31 cellular contexts compared by ENCODE assay signal in the genomic region with DNA sequence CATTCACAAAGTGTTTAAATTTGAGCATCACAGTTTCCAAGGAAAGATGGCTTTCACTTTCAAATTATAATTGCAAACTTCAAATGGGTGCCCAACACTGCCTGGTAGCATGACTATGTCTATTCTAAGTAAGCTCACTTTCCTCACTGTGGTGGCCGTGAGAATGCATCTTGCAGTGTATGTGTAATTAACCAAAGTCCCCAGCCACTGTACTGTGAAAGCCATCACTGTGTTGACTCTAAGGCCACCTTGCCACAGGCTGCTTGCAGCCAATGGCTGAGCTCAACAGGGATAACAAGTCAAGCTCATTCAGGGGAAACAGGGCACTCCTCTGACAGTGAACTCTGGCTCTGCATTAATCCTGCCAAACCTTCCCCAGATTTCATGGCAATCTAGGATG. TPM values are rescaled to one million over a fixed set of nuclear protein-coding genes. Genes with fewer than 3 reads are reported as not detected.
A peak's percentile ranks its signal among the peaks of the same experiment; 100 is the strongest.
DNase-seq lines count a peak whose midpoint lies in the region; ATAC-seq, FAIRE-seq and TF ChIP-seq lines count a peak whose summit lies in the region.
"Had no signal": no experiment of that assay in that cellular context is flagged by ENCODE, and none has a peak within 500 bp of the region (broad histone marks: within the 10 kb centered on the region; RNA-seq: fewer than 3 reads in every experiment).

No MANE protein-coding gene starts in this region.

- WGBS in esophagus squamous epithelium, 2 donors: 82 to 92% methylated on average over 1 of the region's 1 CpG

- no peaks in the 10 kb centered on the region for H3K4me1 Mint-ChIP-seq in activated naive CD8-positive, alpha-beta T cell treated with anti-CD3 and anti-CD28 coated beads, Interleukin-2, amount 50 U/mL, for 24 hours
- no peaks in the 10 kb centered on the region for H3K4me1 Mint-ChIP-seq in activated naive CD8-positive, alpha-beta T cell treated with anti-CD3 and anti-CD28 coated beads for 36 hours
- H3K4me1 Mint-ChIP-seq: T-cell had no signal

- no peak overlapping the region for H3K27ac ChIP-seq in esophagus squamous epithelium
- H3K27ac ChIP-seq: esophagus muscularis mucosa, heart left ventricle, KMS-11, left ventricle myocardium inferior, neural progenitor cell, parathyroid adenoma, skin epidermis, thoracic aorta, WERI-Rb-1 had no signal

- no peak for TF ChIP-seq POLR2A in esophagus squamous epithelium (IDR thresholded peaks at IDR 0.05)

- H3K27ac Mint-ChIP-seq in activated naive CD8-positive, alpha-beta T cell treated with anti-CD3 and anti-CD28 coated beads, Interleukin-2, amount 50 U/mL, for 24 hours: no peak overlapping the region
- H3K27ac Mint-ChIP-seq in activated naive CD8-positive, alpha-beta T cell treated with anti-CD3 and anti-CD28 coated beads for 36 hours: no peak overlapping the region
- H3K27ac Mint-ChIP-seq: activated naive CD4-positive, alpha-beta T cell treated with anti-CD3 and anti-CD28 coated beads for 36 hours; brain; GM23338; neural progenitor cell; stimulated activated naive CD8-positive, alpha-beta T cell treated with anti-CD3 and anti-CD28 coated beads, Interleukin-15, Interleukin-2, amounts not matched to agents 100 ng/mL and 50 ng/mL, for 24 hours; T-cell had no signal

- TF ChIP-seq CTCF in esophagus squamous epithelium (IDR thresholded peaks at IDR 0.05): no peak

- peaks cover 5 to 13% (median 8%) of the 10 kb centered on the region in 3 donors for H3K4me1 ChIP-seq in esophagus squamous epithelium
- H3K4me1 ChIP-seq: parathyroid adenoma had no signal

- intact Hi-C loops in esophagus squamous epithelium (cut with DNase I): no loop called here

- peak; percentile 55 for FAIRE-seq in urothelium cell line (lab: Jason Lieb, UNC)
- FAIRE-seq: endometrium, keratinocyte had no signal

- ATAC-seq in activated naive CD8-positive, alpha-beta T cell treated with anti-CD3 and anti-CD28 coated beads, Interleukin-2, amount 50 U/mL, for 24 hours: peak; percentile 40
- ATAC-seq in HG03520 (IDR thresholded peaks at IDR 0.05; ENCODE audit: unreplicated experiment): no peak
- ATAC-seq: GM23338, heart left ventricle, T-cell had no signal

- H3K4me3 Mint-ChIP-seq in activated naive CD8-positive, alpha-beta T cell treated with anti-CD3 and anti-CD28 coated beads, Interleukin-2, amount 50 U/mL, for 24 hours: no peak overlapping the region
- no peak overlapping the region for H3K4me3 Mint-ChIP-seq in activated naive CD8-positive, alpha-beta T cell treated with anti-CD3 and anti-CD28 coated beads for 36 hours
- H3K4me3 Mint-ChIP-seq: activated naive CD4-positive, alpha-beta T cell treated with anti-CD3 and anti-CD28 coated beads for 36 hours; brain; GM23338; neural progenitor cell; stimulated activated naive CD8-positive, alpha-beta T cell treated with anti-CD3 and anti-CD28 coated beads, Interleukin-15, Interleukin-2, amounts not matched to agents 100 ng/mL and 50 ng/mL, for 24 hours; T-cell had no signal

- DNase-seq in activated naive CD8-positive, alpha-beta T cell treated with anti-CD3 and anti-CD28 coated beads, Interleukin-2, amount 50 U/mL, for 24 hours: no peak
- DNase-seq in activated naive CD8-positive, alpha-beta T cell treated with anti-CD3 and anti-CD28 coated beads for 36 hours: no peak
- DNase-seq in H4 (ENCODE audit: low spot score) (peak; percentile 17), OCI-M1 (lab: John Stamatoyannopoulos, UW) (peak; percentile 8), urothelium cell line (ENCODE audit: low spot score) (no peak), esophagus squamous epithelium (lab: John Stamatoyannopoulos, UW) (no peak)
- DNase-seq: activated CD4-positive, alpha-beta T cell treated with anti-CD3 and anti-CD28 coated beads, Interleukin-2, amount 50 U/mL, for 48 hours; activated naive CD4-positive, alpha-beta T cell treated with anti-CD3 and anti-CD28 coated beads for 36 hours; C1 segment of cervical spinal cord; DMS79 treated with DMSO at 0.1 percent for 48 hours; foreskin melanocyte; GDM1; heart left ventricle; left ventricle myocardium inferior; NCI-H1417 treated with DMSO at 0.1 percent for 48 hours; NCI-H2029 treated with DMSO at 0.1 percent for 48 hours; retina; T-cell; WERI-Rb-1 had no signal

- no peaks in the 10 kb centered on the region for H3K27me3 Mint-ChIP-seq in activated naive CD8-positive, alpha-beta T cell treated with anti-CD3 and anti-CD28 coated beads, Interleukin-2, amount 50 U/mL, for 24 hours
- no peaks in the 10 kb centered on the region for H3K27me3 Mint-ChIP-seq in activated naive CD8-positive, alpha-beta T cell treated with anti-CD3 and anti-CD28 coated beads for 36 hours
- H3K27me3 Mint-ChIP-seq: brain had no signal

- H3K27me3 ChIP-seq in esophagus squamous epithelium: no peaks in the 10 kb centered on the region
- H3K27me3 ChIP-seq: esophagus muscularis mucosa, neural progenitor cell had no signal

- no peaks in the 10 kb centered on the region for H3K9me3 ChIP-seq in esophagus squamous epithelium
- H3K9me3 ChIP-seq: esophagus muscularis mucosa, heart left ventricle, left ventricle myocardium inferior, thoracic aorta had no signal

- H3K36me3 Mint-ChIP-seq in activated naive CD8-positive, alpha-beta T cell treated with anti-CD3 and anti-CD28 coated beads, Interleukin-2, amount 50 U/mL, for 24 hours (ENCODE audit: low read depth): no peaks in the 10 kb centered on the region
- H3K36me3 Mint-ChIP-seq in activated naive CD8-positive, alpha-beta T cell treated with anti-CD3 and anti-CD28 coated beads for 36 hours: no peaks in the 10 kb centered on the region
- H3K36me3 Mint-ChIP-seq: brain, neural progenitor cell, T-cell had no signal

- no peaks in the 10 kb centered on the region for H3K36me3 ChIP-seq in esophagus squamous epithelium
- H3K36me3 ChIP-seq: esophagus muscularis mucosa, heart left ventricle, left ventricle myocardium inferior, neural progenitor cell, thoracic aorta, WERI-Rb-1 had no signal

- no peak overlapping the region for H3K4me3 ChIP-seq in esophagus squamous epithelium
- H3K4me3 ChIP-seq: esophagus muscularis mucosa, GM23338, heart left ventricle, left ventricle myocardium inferior, neural progenitor cell, skin epidermis, thoracic aorta had no signal

- no peaks in the 10 kb centered on the region for H3K9me3 Mint-ChIP-seq in activated naive CD8-positive, alpha-beta T cell treated with anti-CD3 and anti-CD28 coated beads, Interleukin-2, amount 50 U/mL, for 24 hours
- no peaks in the 10 kb centered on the region for H3K9me3 Mint-ChIP-seq in activated naive CD8-positive, alpha-beta T cell treated with anti-CD3 and anti-CD28 coated beads for 36 hours
- H3K9me3 Mint-ChIP-seq: activated naive CD4-positive, alpha-beta T cell treated with anti-CD3 and anti-CD28 coated beads for 36 hours; brain; GM23338; neural progenitor cell; stimulated activated naive CD8-positive, alpha-beta T cell treated with anti-CD3 and anti-CD28 coated beads, Interleukin-15, Interleukin-2, amounts not matched to agents 100 ng/mL and 50 ng/mL, for 24 hours; T-cell had no signal

RNA-seq across cellular contexts. Expression of a gene that starts 43.3 kb away (rescaled TPM):
- 1 to 10 TPM; 4.0 to 4.1 TPM for total RNA-seq in activated naive CD8-positive, alpha-beta T cell treated with anti-CD3 and anti-CD28 coated beads for 36 hours
- total RNA-seq in H4 (2014; rRNA removed; shearing (Covaris generic)): 5.0 and 6.4 TPM in 2 replicates
- 10 to 100 TPM; 16.4 to 56.0 (median 33.5) TPM for total RNA-seq in esophagus squamous epithelium

Comparison
In these comparisons a context has a peak if more than half of its experiments do, and no peak if none do; other contexts are left out.
1. DNase-seq: peak in H4 (single experiment) and OCI-M1 (single experiment); none in activated naive CD8-positive, alpha-beta T cell treated with anti-CD3 and anti-CD28 coated beads, Interleukin-2, amount 50 U/mL, for 24 hours (single experiment), activated naive CD8-positive, alpha-beta T cell treated with anti-CD3 and anti-CD28 coated beads for 36 hours (single experiment), urothelium cell line (single experiment) and esophagus squamous epithelium (single experiment).